1 cellular context compared by ENCODE assay signal in genomic region chr21:43320526-43320925, GRCh38.
TF ChIP-seq lines count a peak whose summit lies in the region.

No MANE protein-coding gene starts in this region.

TF ChIP-seq in H1, 55 proteins besides CTCF, POLR2A, EP300 and RAD21:
- TF ChIP-seq KDM4A (IDR thresholded peaks at IDR 0.05; ENCODE audit: low read depth, low read length, severe bottlenecking), result no peak
- no peak for TF ChIP-seq E2F6 (IDR thresholded peaks at IDR 0.05)
- TF ChIP-seq HDAC6 (IDR thresholded peaks at IDR 0.05; ENCODE audit: low read depth, low read length), result no peak
- TF ChIP-seq POU5F1 (IDR thresholded peaks at IDR 0.05; ENCODE audit: low read depth, low read length), result no peak
- TF ChIP-seq SUZ12 (IDR thresholded peaks at IDR 0.05; ENCODE audit: low read length), result no peak
- TF ChIP-seq TAF1 (IDR thresholded peaks at IDR 0.05; ENCODE audit: low read depth, low read length), result no peak
- no peak for TF ChIP-seq RFX5 (IDR thresholded peaks at IDR 0.05; ENCODE audit: borderline replicate concordance, low read depth, low read length)
